In the genomic region with DNA sequence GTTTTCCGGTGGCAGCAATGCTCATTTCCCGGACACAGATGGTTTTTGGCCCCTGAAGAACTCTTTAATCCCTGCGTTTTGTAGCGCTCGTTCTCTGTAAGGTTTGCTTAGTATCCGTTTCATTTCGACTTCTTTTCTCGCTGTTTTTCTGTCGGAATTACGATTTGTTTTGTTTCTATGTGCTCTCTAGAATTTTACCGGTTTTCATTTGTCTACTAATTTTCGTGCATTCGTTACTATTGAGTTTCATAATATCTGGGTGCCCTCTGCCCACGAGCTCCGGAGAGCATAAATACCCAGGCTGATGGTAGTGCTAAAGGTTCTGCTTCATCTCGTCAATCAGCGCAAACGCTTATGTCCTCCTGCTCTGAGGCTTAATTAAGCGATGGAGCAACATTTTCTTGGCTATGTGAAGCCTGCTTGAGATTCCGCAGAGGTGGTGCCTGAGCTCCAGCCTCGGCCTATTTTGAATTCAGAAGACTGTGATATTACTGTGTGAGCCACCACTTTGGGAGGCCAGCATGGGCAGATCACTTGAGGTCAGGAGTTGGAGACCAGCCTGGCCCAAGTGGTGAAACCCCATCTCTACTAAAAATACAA, we compare ENCODE assay signal across 8 cellular contexts. TPM values are rescaled to one million over a fixed set of nuclear protein-coding genes. Genes with fewer than 3 reads are reported as not detected.
DNase-seq lines count a peak whose midpoint lies in the region; ATAC-seq and TF ChIP-seq lines count a peak whose summit lies in the region.

No MANE protein-coding gene starts in this region.

- WGBS in mesenchymal stem cell = 77% methylated on average over 21 of the region's 21 CpGs

- intact Hi-C loops in left cardiac atrium (cut with DNase I) (no loop called here), ascending aorta (cut with DNase I) (loop anchor here (1.0 to 2.0 kb wide), 5 partner anchors 14 to 318 kb away; a partner anchor contains a TSS), vagina (cut with DNase I) (loop anchor here (2.0 kb wide), 1 partner anchor 14 kb away; no protein-coding TSS in a partner anchor)

- H3K27me3 ChIP-seq in right atrium auricular region = peaks cover 13 to 39% of the 10 kb centered on the region in 2 donors
- no peaks in the 10 kb centered on the region for H3K27me3 ChIP-seq in ascending aorta
- H3K27me3 ChIP-seq in mesenchymal stem cell (ENCODE audit: control insufficient read depth in 1 of 2, insufficient read depth in 1 of 2, low read length in 2 of 2) = no peaks in the 10 kb centered on the region
- H3K27me3 ChIP-seq in vagina = no peaks in the 10 kb centered on the region

- H3K4me3 ChIP-seq in right atrium auricular region (peak overlapping the region; percentile 32 to 63), ascending aorta (peak overlapping the region; percentile 52 to 72), mesenchymal stem cell (ENCODE audit: insufficient read depth in 1 of 2, low read depth in 1 of 2, low read length in 2 of 2) (peak overlapping the region in 1 of 2 experiments; percentile 86), vagina (peak overlapping the region; percentile 46 to 59)

- peak overlapping the region in 1 of 2 experiments; percentile 67 for H3K4ac ChIP-seq in mesenchymal stem cell (ENCODE audit: low read depth in 1 of 2, low read length in 2 of 2)

- no peak overlapping the region for H2BK5ac ChIP-seq in mesenchymal stem cell (ENCODE audit: low read depth, low read length, poor library complexity, severe bottlenecking)

- no peak overlapping the region for H2BK120ac ChIP-seq in mesenchymal stem cell (ENCODE audit: low read depth, low read length)

- no peak overlapping the region for H2AK5ac ChIP-seq in mesenchymal stem cell (ENCODE audit: low read length, severe bottlenecking)

- H3K27ac ChIP-seq in right atrium auricular region (peak overlapping the region; percentile 92 to 94), ascending aorta (peak overlapping the region; percentile 90 to 97), mesenchymal stem cell (ENCODE audit: low read length, poor library complexity, severe bottlenecking) (no peak overlapping the region), vagina (peak overlapping the region; percentile 89)

- ATAC-seq in left cardiac atrium (no peak), GM19397 (IDR thresholded peaks at IDR 0.05; ENCODE audit: unreplicated experiment) (no peak), HG03460 (IDR thresholded peaks at IDR 0.05; ENCODE audit: unreplicated experiment) (no peak)

- H3K4me2 ChIP-seq in mesenchymal stem cell (ENCODE audit: low read length, poor library complexity, severe bottlenecking) = no peak overlapping the region

- H3K23ac ChIP-seq in mesenchymal stem cell (ENCODE audit: low read length in 2 of 2) = no peak overlapping the region

- no peak overlapping the region for H2BK12ac ChIP-seq in mesenchymal stem cell (ENCODE audit: low read length in 2 of 2)

- DNase-seq in right atrium auricular region (ENCODE audit: low spot score) = no peak
- DNase-seq in left cardiac atrium = no peak
- DNase-seq in ascending aorta (ENCODE audit: low spot score in 2 of 2) = no peak
- DNase-seq in mesenchymal stem cell = no peak
- DNase-seq in vagina (ENCODE audit: extremely low spot score in 2 of 2) = no peak
- no peak for DNase-seq in NCI-H187 (lab: John Stamatoyannopoulos, UW)

- no peak overlapping the region for H4K8ac ChIP-seq in mesenchymal stem cell (ENCODE audit: low read length)

- no peak overlapping the region for H3K18ac ChIP-seq in mesenchymal stem cell (ENCODE audit: low read depth in 1 of 2, low read length in 2 of 2)

- H3K79me1 ChIP-seq in mesenchymal stem cell (replicated peaks; ENCODE audit: low read length, poor library complexity, severe bottlenecking) = peaks cover 3% of the 10 kb centered on the region

- H3K4me1 ChIP-seq in right atrium auricular region (peaks cover 0 to 26% of the 10 kb centered on the region in 2 donors), ascending aorta (peaks cover 0 to 4% of the 10 kb centered on the region in 2 donors), mesenchymal stem cell (ENCODE audit: control insufficient read depth, insufficient read depth, low read depth, low read length) (peaks cover 13% of the 10 kb centered on the region), vagina (peaks cover 6% of the 10 kb centered on the region)

- TF ChIP-seq POLR2A in vagina (IDR thresholded peaks at IDR 0.05) = no peak

- H2AFZ ChIP-seq in mesenchymal stem cell (ENCODE audit: low read depth, low read length) = no peak overlapping the region

- H3K9ac ChIP-seq in mesenchymal stem cell (ENCODE audit: low read length) = peak overlapping the region; percentile 98

- H3K9me3 ChIP-seq in right atrium auricular region (no peaks in the 10 kb centered on the region), ascending aorta (no peaks in the 10 kb centered on the region), mesenchymal stem cell (ENCODE audit: control insufficient read depth, low read length) (peaks cover 5% of the 10 kb centered on the region), vagina (no peaks in the 10 kb centered on the region)

- no peak overlapping the region for H4K91ac ChIP-seq in mesenchymal stem cell (ENCODE audit: low read length)

- peak in 1 of 2 donors; percentile 10 for TF ChIP-seq CTCF in right atrium auricular region (IDR thresholded peaks at IDR 0.05)
- TF ChIP-seq CTCF in ascending aorta (IDR thresholded peaks at IDR 0.05) = no peak
- no peak for TF ChIP-seq CTCF in vagina (IDR thresholded peaks at IDR 0.05)

- H3K36me3 ChIP-seq in right atrium auricular region (no peaks in the 10 kb centered on the region), ascending aorta (no peaks in the 10 kb centered on the region), mesenchymal stem cell (ENCODE audit: control insufficient read depth in 1 of 2, insufficient read depth in 2 of 2, low read depth in 1 of 2, low read length in 2 of 2) (peaks cover 0 to 10% of the 10 kb centered on the region in 2 experiments), vagina (no peaks in the 10 kb centered on the region)

- H2BK15ac ChIP-seq in mesenchymal stem cell (ENCODE audit: low read depth, poor library complexity, severe bottlenecking) = no peak overlapping the region

- no peak overlapping the region for H3K14ac ChIP-seq in mesenchymal stem cell (ENCODE audit: low read length in 2 of 2)

RNA-seq across cellular contexts. Expression of a gene that starts 44.9 kb away (rescaled TPM):
- under 1 TPM in 1 of 2 donors, not detected in 1; 0.63 TPM for total RNA-seq in right atrium auricular region
- 1 to 10 TPM; 1.6 to 1.9 TPM for total RNA-seq in left cardiac atrium
- 5.1 TPM for total RNA-seq in ascending aorta
- polyA plus RNA-seq in mesenchymal stem cell (2013, experiment 1 of 2) = 1.8 TPM
- polyA plus RNA-seq in mesenchymal stem cell (2013, experiment 2 of 2) = 1.8 TPM
- total RNA-seq in vagina = 10.6 TPM

Comparison
In these comparisons a context has a peak if more than half of its experiments do, and no peak if none do; other contexts are left out.
1. intact Hi-C loops: an anchor here in ascending aorta (1.0 to 2.0 kb wide) and vagina (2.0 kb wide); none called in left cardiac atrium.